In genomic region chr18:37778417-37779165, GRCh38 we compare ENCODE assay signal across 8 cellular contexts.
DNase-seq lines count a peak whose midpoint lies in the region; ATAC-seq and TF ChIP-seq lines count a peak whose summit lies in the region.

No MANE protein-coding gene starts in this region.

- H3K4me1 ChIP-seq in ovary (ENCODE audit: insufficient read depth): no peaks in the 10 kb centered on the region

- peak; percentile 52 for TF ChIP-seq CTCF in WI38 (IDR thresholded peaks at IDR 0.05; ENCODE audit: low read depth, low read length)
- peak; percentile 42 for TF ChIP-seq CTCF in fibroblast of villous mesenchyme (IDR thresholded peaks at IDR 0.05; ENCODE audit: insufficient read depth, low read depth, low read length)
- TF ChIP-seq CTCF in ovary (IDR thresholded peaks at IDR 0.05): no peak

- H3K4me3 ChIP-seq in WI38 (ENCODE audit: low read depth, low read length): no peak overlapping the region
- no peak overlapping the region for H3K4me3 ChIP-seq in fibroblast of villous mesenchyme (ENCODE audit: low read depth, low read length)
- no peak overlapping the region for H3K4me3 ChIP-seq in ovary

- DNase-seq in activated CD4-positive, alpha-beta T cell treated with anti-CD3 and anti-CD28 coated beads for 24 hours (ENCODE audit: low read depth in 2 of 2): peak; percentile 6 to 14
- no peak for DNase-seq in activated CD4-positive, alpha-beta T cell treated with anti-CD3 and anti-CD28 coated beads for 1 hour
- peak; percentile 44 for DNase-seq in NCI-H1694 (lab: John Stamatoyannopoulos, UW)
- DNase-seq in fibroblast of villous mesenchyme (ENCODE audit: low read depth): peak; percentile 1
- peak in 3 of 5 donors; percentile 14 to 66 (median 47) for DNase-seq in ovary
- no peak for DNase-seq in DMS79 (lab: John Stamatoyannopoulos, UW)

- H3K27me3 ChIP-seq in ovary: no peaks in the 10 kb centered on the region

- no peaks in the 10 kb centered on the region for H3K9me3 ChIP-seq in ovary

- H3K27ac ChIP-seq in ovary: no peak overlapping the region

- ATAC-seq in HG02571 (IDR thresholded peaks at IDR 0.05; ENCODE audit: unreplicated experiment): peak; percentile 71

- intact Hi-C loops in ovary (cut with DNase I): no loop called here

- WGBS in ovary, 3 donors: 22 to 27% (median 24%) methylated on average over 21 of the region's 21 CpGs

- no peak for TF ChIP-seq POLR2A in ovary (IDR thresholded peaks at IDR 0.05)

- no peak for TF ChIP-seq EP300 in ovary (IDR thresholded peaks at IDR 0.05)

- no peaks in the 10 kb centered on the region for H3K36me3 ChIP-seq in ovary

Comparison
In these comparisons a context has a peak if more than half of its experiments do, and no peak if none do; other contexts are left out.
1. DNase-seq: peak in activated CD4-positive, alpha-beta T cell treated with anti-CD3 and anti-CD28 coated beads for 24 hours (2 of 2), NCI-H1694 (single experiment), fibroblast of villous mesenchyme (single experiment) and ovary (3 of 5); none in activated CD4-positive, alpha-beta T cell treated with anti-CD3 and anti-CD28 coated beads for 1 hour (single experiment) and DMS79 (single experiment).
2. CTCF ChIP-seq: peak in WI38 (single experiment) and fibroblast of villous mesenchyme (single experiment); none in ovary (0 of 3).